Comparison of ENCODE assay signal across 1 cellular context in genomic region chr2:119439574-119440500, GRCh38.
A peak's percentile ranks its signal among the peaks of the same experiment; 100 is the strongest.
TF ChIP-seq lines count a peak whose summit lies in the region.

No MANE protein-coding gene starts in this region.

TF ChIP-seq in HepG2, 621 proteins besides CTCF, POLR2A, EP300 and RAD21 (continued from another document and continues in another):
- TF ChIP-seq AFF4 (CRISPR knock-in tag; IDR thresholded peaks at IDR 0.05) (no peak), GATAD2A (CRISPR knock-in tag; IDR thresholded peaks at IDR 0.05) (no peak), ETV6 (CRISPR knock-in tag; conservative IDR thresholded peaks at IDR 0.05) (0 out of 2 replicates have a peak, but pooled peaks have one; percentile 15), GABPA (IDR thresholded peaks at IDR 0.05; ENCODE audit: low read depth, low read length) (no peak), GABPA (CRISPR knock-in tag; IDR thresholded peaks at IDR 0.05; ENCODE audit: low read depth) (no peak), TBX2 (CRISPR knock-in tag; IDR thresholded peaks at IDR 0.05; ENCODE audit: borderline replicate concordance) (no peak; the same call in 1 of the 2 replicates), SP4 (CRISPR knock-in tag; IDR thresholded peaks at IDR 0.05) (0 out of 2 replicates have a peak, but pooled peaks have one; percentile 54), POLR2G (IDR thresholded peaks at IDR 0.05; ENCODE audit: low read depth, low read length) (peak; percentile 54), ZMYM4 (CRISPR knock-in tag; IDR thresholded peaks at IDR 0.05) (0 out of 2 replicates have a peak, but pooled peaks have one; percentile 33), JDP2 (CRISPR knock-in tag; IDR thresholded peaks at IDR 0.05; ENCODE audit: borderline replicate concordance) (no peak), ARHGAP35 (CRISPR knock-in tag; IDR thresholded peaks at IDR 0.05; ENCODE audit: borderline replicate concordance) (0 out of 2 replicates have a peak, but pooled peaks have one; percentile 35), PATZ1 (CRISPR knock-in tag; IDR thresholded peaks at IDR 0.05) (no peak), IKZF5 (CRISPR knock-in tag; IDR thresholded peaks at IDR 0.05) (0 out of 2 replicates have a peak, but pooled peaks have one; percentile 37), KDM5B (CRISPR knock-in tag; IDR thresholded peaks at IDR 0.05; ENCODE audit: borderline replicate concordance) (peak; percentile 32; the same call in 1 of the 2 replicates), AGO2 (optimal IDR thresholded peaks at IDR 0.05; ENCODE audit: low read depth, low read length) (peak; percentile 89), DZIP1 (CRISPR knock-in tag; IDR thresholded peaks at IDR 0.05) (peak; percentile 59; the same call in 1 of the 2 replicates), ZNF484 (CRISPR knock-in tag; IDR thresholded peaks at IDR 0.05; ENCODE audit: borderline replicate concordance, low read depth) (no peak), ZNF687 (CRISPR knock-in tag; IDR thresholded peaks at IDR 0.05) (peak; percentile 80), TOPORS (CRISPR knock-in tag; IDR thresholded peaks at IDR 0.05) (no peak), ZNF556 (CRISPR knock-in tag; IDR thresholded peaks at IDR 0.05; ENCODE audit: borderline replicate concordance) (no peak), AGO1 (IDR thresholded peaks at IDR 0.05; ENCODE audit: low read depth, low read length, poor library complexity, severe bottlenecking) (peak; percentile 40), DNMT1 (CRISPR knock-in tag; IDR thresholded peaks at IDR 0.05) (0 out of 2 replicates have a peak, but pooled peaks have one; percentile 21)
- TF ChIP-seq, protein P1, sequence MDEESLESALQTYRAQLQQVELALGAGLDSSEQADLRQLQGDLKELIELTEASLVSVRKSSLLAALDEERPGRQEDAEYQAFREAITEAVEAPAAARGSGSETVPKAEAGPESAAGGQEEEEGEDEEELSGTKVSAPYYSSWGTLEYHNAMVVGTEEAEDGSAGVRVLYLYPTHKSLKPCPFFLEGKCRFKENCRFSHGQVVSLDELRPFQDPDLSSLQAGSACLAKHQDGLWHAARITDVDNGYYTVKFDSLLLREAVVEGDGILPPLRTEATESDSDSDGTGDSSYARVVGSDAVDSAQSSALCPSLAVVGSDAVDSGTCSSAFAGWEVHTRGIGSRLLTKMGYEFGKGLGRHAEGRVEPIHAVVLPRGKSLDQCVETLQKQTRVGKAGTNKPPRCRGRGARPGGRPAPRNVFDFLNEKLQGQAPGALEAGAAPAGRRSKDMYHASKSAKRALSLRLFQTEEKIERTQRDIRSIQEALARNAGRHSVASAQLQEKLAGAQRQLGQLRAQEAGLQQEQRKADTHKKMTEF (CRISPR knock-in tag; IDR thresholded peaks at IDR 0.05), result 0 out of 2 replicates have a peak, but pooled peaks have one; percentile 15
- TF ChIP-seq, protein P2, sequence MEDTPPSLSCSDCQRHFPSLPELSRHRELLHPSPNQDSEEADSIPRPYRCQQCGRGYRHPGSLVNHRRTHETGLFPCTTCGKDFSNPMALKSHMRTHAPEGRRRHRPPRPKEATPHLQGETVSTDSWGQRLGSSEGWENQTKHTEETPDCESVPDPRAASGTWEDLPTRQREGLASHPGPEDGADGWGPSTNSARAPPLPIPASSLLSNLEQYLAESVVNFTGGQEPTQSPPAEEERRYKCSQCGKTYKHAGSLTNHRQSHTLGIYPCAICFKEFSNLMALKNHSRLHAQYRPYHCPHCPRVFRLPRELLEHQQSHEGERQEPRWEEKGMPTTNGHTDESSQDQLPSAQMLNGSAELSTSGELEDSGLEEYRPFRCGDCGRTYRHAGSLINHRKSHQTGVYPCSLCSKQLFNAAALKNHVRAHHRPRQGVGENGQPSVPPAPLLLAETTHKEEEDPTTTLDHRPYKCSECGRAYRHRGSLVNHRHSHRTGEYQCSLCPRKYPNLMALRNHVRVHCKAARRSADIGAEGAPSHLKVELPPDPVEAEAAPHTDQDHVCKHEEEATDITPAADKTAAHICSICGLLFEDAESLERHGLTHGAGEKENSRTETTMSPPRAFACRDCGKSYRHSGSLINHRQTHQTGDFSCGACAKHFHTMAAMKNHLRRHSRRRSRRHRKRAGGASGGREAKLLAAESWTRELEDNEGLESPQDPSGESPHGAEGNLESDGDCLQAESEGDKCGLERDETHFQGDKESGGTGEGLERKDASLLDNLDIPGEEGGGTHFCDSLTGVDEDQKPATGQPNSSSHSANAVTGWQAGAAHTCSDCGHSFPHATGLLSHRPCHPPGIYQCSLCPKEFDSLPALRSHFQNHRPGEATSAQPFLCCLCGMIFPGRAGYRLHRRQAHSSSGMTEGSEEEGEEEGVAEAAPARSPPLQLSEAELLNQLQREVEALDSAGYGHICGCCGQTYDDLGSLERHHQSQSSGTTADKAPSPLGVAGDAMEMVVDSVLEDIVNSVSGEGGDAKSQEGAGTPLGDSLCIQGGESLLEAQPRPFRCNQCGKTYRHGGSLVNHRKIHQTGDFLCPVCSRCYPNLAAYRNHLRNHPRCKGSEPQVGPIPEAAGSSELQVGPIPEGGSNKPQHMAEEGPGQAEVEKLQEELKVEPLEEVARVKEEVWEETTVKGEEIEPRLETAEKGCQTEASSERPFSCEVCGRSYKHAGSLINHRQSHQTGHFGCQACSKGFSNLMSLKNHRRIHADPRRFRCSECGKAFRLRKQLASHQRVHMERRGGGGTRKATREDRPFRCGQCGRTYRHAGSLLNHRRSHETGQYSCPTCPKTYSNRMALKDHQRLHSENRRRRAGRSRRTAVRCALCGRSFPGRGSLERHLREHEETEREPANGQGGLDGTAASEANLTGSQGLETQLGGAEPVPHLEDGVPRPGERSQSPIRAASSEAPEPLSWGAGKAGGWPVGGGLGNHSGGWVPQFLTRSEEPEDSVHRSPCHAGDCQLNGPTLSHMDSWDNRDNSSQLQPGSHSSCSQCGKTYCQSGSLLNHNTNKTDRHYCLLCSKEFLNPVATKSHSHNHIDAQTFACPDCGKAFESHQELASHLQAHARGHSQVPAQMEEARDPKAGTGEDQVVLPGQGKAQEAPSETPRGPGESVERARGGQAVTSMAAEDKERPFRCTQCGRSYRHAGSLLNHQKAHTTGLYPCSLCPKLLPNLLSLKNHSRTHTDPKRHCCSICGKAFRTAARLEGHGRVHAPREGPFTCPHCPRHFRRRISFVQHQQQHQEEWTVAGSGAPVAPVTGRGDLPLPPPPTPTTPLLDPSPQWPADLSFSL (CRISPR knock-in tag; IDR thresholded peaks at IDR 0.05), result 0 out of 2 replicates have a peak, but pooled peaks have one; percentile 31
- TF ChIP-seq, protein P3, sequence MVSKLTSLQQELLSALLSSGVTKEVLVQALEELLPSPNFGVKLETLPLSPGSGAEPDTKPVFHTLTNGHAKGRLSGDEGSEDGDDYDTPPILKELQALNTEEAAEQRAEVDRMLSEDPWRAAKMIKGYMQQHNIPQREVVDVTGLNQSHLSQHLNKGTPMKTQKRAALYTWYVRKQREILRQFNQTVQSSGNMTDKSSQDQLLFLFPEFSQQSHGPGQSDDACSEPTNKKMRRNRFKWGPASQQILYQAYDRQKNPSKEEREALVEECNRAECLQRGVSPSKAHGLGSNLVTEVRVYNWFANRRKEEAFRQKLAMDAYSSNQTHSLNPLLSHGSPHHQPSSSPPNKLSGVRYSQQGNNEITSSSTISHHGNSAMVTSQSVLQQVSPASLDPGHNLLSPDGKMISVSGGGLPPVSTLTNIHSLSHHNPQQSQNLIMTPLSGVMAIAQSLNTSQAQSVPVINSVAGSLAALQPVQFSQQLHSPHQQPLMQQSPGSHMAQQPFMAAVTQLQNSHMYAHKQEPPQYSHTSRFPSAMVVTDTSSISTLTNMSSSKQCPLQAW (CRISPR knock-in tag; IDR thresholded peaks at IDR 0.05), result peak; percentile 46; the same call in 1 of the 2 replicates
- TF ChIP-seq, protein P4, sequence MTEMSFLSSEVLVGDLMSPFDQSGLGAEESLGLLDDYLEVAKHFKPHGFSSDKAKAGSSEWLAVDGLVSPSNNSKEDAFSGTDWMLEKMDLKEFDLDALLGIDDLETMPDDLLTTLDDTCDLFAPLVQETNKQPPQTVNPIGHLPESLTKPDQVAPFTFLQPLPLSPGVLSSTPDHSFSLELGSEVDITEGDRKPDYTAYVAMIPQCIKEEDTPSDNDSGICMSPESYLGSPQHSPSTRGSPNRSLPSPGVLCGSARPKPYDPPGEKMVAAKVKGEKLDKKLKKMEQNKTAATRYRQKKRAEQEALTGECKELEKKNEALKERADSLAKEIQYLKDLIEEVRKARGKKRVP (CRISPR knock-in tag; IDR thresholded peaks at IDR 0.05), result no peak
